In the genomic region with DNA sequence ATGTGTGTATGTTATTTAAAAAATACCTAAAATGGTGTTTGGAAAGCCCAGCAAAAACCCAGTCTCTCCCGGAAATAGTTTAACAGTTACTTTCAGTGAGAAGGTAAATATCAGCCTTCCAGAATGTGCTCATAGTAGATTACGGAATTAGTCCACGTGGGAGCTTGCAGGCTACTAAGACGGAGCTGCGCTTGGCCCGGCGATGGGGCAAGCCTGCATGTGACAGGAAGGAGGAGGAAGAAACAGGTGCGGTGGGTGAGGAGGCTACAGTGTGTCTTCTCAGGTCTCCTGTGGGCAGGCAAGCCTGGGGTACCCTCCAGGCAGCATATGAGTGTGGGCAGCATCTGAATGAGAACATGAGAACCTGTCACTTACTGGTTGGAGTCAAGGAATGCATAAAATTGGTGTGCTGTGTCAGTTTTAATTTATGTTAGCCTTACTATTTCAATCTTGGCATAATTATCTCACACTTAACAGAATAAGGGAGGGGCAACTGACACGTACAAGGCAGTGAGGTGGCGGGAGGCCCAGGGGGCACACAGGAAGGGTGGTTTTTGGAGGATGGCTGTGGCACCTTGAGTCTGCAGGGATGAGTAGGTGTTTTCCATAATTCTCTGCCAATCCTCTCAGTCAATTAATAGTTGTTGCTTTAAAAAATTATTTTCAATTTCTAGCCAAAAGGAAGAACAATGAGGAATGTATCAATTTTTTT, we compare ENCODE assay signal across 12 cellular contexts. TPM values are rescaled to one million over a fixed set of nuclear protein-coding genes. Genes with fewer than 3 reads are reported as not detected.
DNase-seq lines count a peak whose midpoint lies in the region; ATAC-seq lines count a peak whose summit lies in the region.
"Had no signal": no experiment of that assay in that cellular context is flagged by ENCODE, and none has a peak within 500 bp of the region (broad histone marks: within the 10 kb centered on the region; RNA-seq: fewer than 3 reads in every experiment).

No MANE protein-coding gene starts in this region.

- ATAC-seq in stimulated activated naive CD8-positive, alpha-beta T cell treated with anti-CD3 and anti-CD28 coated beads, Interleukin-15, amount 100 ng/mL, for 72 hours = peak; percentile 73
- ATAC-seq: stimulated activated memory B cell treated with anti-CD40 and anti-IgM and Interleukin-4, amounts not matched to agents 10 μg/mL and 1 μg/mL and 100 μg/mL, for 72 hours had no signal

- no peaks in the 10 kb centered on the region for H3K36me3 Mint-ChIP-seq in activated naive CD4-positive, alpha-beta T cell treated with anti-CD3 and anti-CD28 coated beads, Interleukin-2, amount 10 ng/mL, durations not matched to agents 7 days and 5 days
- H3K36me3 Mint-ChIP-seq in activated T-helper 1 cell treated with anti-CD3 and anti-CD28 coated beads, Interleukin-12 subunit alpha, Interleukin-12 subunit beta, Interleukin-2, Interleukin-4 antibody, amounts not matched to agents 30 ng/mL and 10 ng/mL and 1 ng/mL, durations not matched to agents 14 hours and 24 hours and 36 hours (ENCODE audit: low read depth) = no peaks in the 10 kb centered on the region
- H3K36me3 Mint-ChIP-seq: stimulated activated memory B cell treated with anti-CD40 and anti-IgM and Interleukin-4, amounts not matched to agents 10 μg/mL and 1 μg/mL and 100 μg/mL, for 72 hours had no signal

- intact Hi-C loops in activated T-helper 1 cell treated with anti-CD3 and anti-CD28 coated beads, Interleukin-12 subunit alpha, Interleukin-12 subunit beta, Interleukin-2, Interleukin-4 antibody, amounts not matched to agents 30 ng/mL and 10 ng/mL and 1 ng/mL, durations not matched to agents 14 hours and 24 hours and 36 hours (cut with micrococcal nuclease) = no loop called here

- peaks cover 16% of the 10 kb centered on the region for H3K4me1 Mint-ChIP-seq in activated naive CD4-positive, alpha-beta T cell treated with anti-CD3 and anti-CD28 coated beads, Interleukin-2, amount 10 ng/mL, durations not matched to agents 7 days and 5 days
- H3K4me1 Mint-ChIP-seq in activated T-helper 1 cell treated with anti-CD3 and anti-CD28 coated beads, Interleukin-12 subunit alpha, Interleukin-12 subunit beta, Interleukin-2, Interleukin-4 antibody, amounts not matched to agents 30 ng/mL and 10 ng/mL and 1 ng/mL, durations not matched to agents 14 hours and 24 hours and 36 hours (ENCODE audit: low read depth) = peaks cover 10% of the 10 kb centered on the region
- peaks cover 16% of the 10 kb centered on the region for H3K4me1 Mint-ChIP-seq in stimulated activated naive CD8-positive, alpha-beta T cell treated with anti-CD3 and anti-CD28 coated beads, Interleukin-15, amount 100 ng/mL, for 72 hours
- H3K4me1 Mint-ChIP-seq: stimulated activated memory B cell treated with anti-CD40 and anti-IgM and Interleukin-4, amounts not matched to agents 10 μg/mL and 1 μg/mL and 100 μg/mL, for 72 hours had no signal

- no peak overlapping the region for H3K27ac Mint-ChIP-seq in activated naive CD4-positive, alpha-beta T cell treated with anti-CD3 and anti-CD28 coated beads, Interleukin-2, amount 10 ng/mL, durations not matched to agents 7 days and 5 days
- H3K27ac Mint-ChIP-seq in activated T-helper 1 cell treated with anti-CD3 and anti-CD28 coated beads, Interleukin-12 subunit alpha, Interleukin-12 subunit beta, Interleukin-2, Interleukin-4 antibody, amounts not matched to agents 30 ng/mL and 10 ng/mL and 1 ng/mL, durations not matched to agents 14 hours and 24 hours and 36 hours = peak overlapping the region; percentile 24
- peak overlapping the region; percentile 14 to 29 for H3K27ac Mint-ChIP-seq in stimulated activated naive CD8-positive, alpha-beta T cell treated with anti-CD3 and anti-CD28 coated beads, Interleukin-15, amount 100 ng/mL, for 72 hours
- H3K27ac Mint-ChIP-seq: stimulated activated memory B cell treated with anti-CD40 and anti-IgM and Interleukin-4, amounts not matched to agents 10 μg/mL and 1 μg/mL and 100 μg/mL, for 72 hours had no signal

- DNase-seq in activated naive CD4-positive, alpha-beta T cell treated with anti-CD3 and anti-CD28 coated beads, Interleukin-2, amount 50 U/mL, for 16 hours = peak; percentile 14
- no peak for DNase-seq in activated naive CD4-positive, alpha-beta T cell treated with anti-CD3 and anti-CD28 coated beads, Interleukin-2, amount 10 ng/mL, durations not matched to agents 7 days and 5 days
- DNase-seq in activated T-helper 1 cell treated with anti-CD3 and anti-CD28 coated beads, Interleukin-12 subunit alpha, Interleukin-12 subunit beta, Interleukin-2, Interleukin-4 antibody, amounts not matched to agents 30 ng/mL and 10 ng/mL and 1 ng/mL, durations not matched to agents 14 hours and 24 hours and 36 hours (ENCODE audit: low spot score) = no peak
- DNase-seq in left kidney (ENCODE audit: low read depth, low spot score) (peak; percentile 38), NK-92 (lab: John Stamatoyannopoulos, UW; ENCODE audit: unreplicated experiment) (no peak), CD1c-positive myeloid dendritic cell (ENCODE audit: extremely low spot score) (no peak), islet precursor cell (no peak)
- DNase-seq in stimulated activated naive CD8-positive, alpha-beta T cell treated with anti-CD3 and anti-CD28 coated beads, Interleukin-15, amount 100 ng/mL, for 72 hours = peak; percentile 3 to 12
- DNase-seq: brain microvascular endothelial cell, EL had no signal

- peaks cover 11% of the 10 kb centered on the region for H3K27me3 Mint-ChIP-seq in activated naive CD4-positive, alpha-beta T cell treated with anti-CD3 and anti-CD28 coated beads, Interleukin-2, amount 10 ng/mL, durations not matched to agents 7 days and 5 days
- peaks cover 10% of the 10 kb centered on the region for H3K27me3 Mint-ChIP-seq in activated T-helper 1 cell treated with anti-CD3 and anti-CD28 coated beads, Interleukin-12 subunit alpha, Interleukin-12 subunit beta, Interleukin-2, Interleukin-4 antibody, amounts not matched to agents 30 ng/mL and 10 ng/mL and 1 ng/mL, durations not matched to agents 14 hours and 24 hours and 36 hours (ENCODE audit: insufficient read depth)
- no peaks in the 10 kb centered on the region for H3K27me3 Mint-ChIP-seq in stimulated activated naive CD8-positive, alpha-beta T cell treated with anti-CD3 and anti-CD28 coated beads, Interleukin-15, amount 100 ng/mL, for 72 hours

- no peaks in the 10 kb centered on the region for H3K9me3 Mint-ChIP-seq in activated naive CD4-positive, alpha-beta T cell treated with anti-CD3 and anti-CD28 coated beads, Interleukin-2, amount 10 ng/mL, durations not matched to agents 7 days and 5 days
- H3K9me3 Mint-ChIP-seq in activated T-helper 1 cell treated with anti-CD3 and anti-CD28 coated beads, Interleukin-12 subunit alpha, Interleukin-12 subunit beta, Interleukin-2, Interleukin-4 antibody, amounts not matched to agents 30 ng/mL and 10 ng/mL and 1 ng/mL, durations not matched to agents 14 hours and 24 hours and 36 hours = no peaks in the 10 kb centered on the region
- peaks cover 0 to 8% of the 10 kb centered on the region in 2 donors for H3K9me3 Mint-ChIP-seq in stimulated activated naive CD8-positive, alpha-beta T cell treated with anti-CD3 and anti-CD28 coated beads, Interleukin-15, amount 100 ng/mL, for 72 hours
- H3K9me3 Mint-ChIP-seq: stimulated activated memory B cell treated with anti-CD40 and anti-IgM and Interleukin-4, amounts not matched to agents 10 μg/mL and 1 μg/mL and 100 μg/mL, for 72 hours had no signal

- H3K4me3 Mint-ChIP-seq in activated naive CD4-positive, alpha-beta T cell treated with anti-CD3 and anti-CD28 coated beads, Interleukin-2, amount 10 ng/mL, durations not matched to agents 7 days and 5 days = no peak overlapping the region
- no peak overlapping the region for H3K4me3 Mint-ChIP-seq in activated T-helper 1 cell treated with anti-CD3 and anti-CD28 coated beads, Interleukin-12 subunit alpha, Interleukin-12 subunit beta, Interleukin-2, Interleukin-4 antibody, amounts not matched to agents 30 ng/mL and 10 ng/mL and 1 ng/mL, durations not matched to agents 14 hours and 24 hours and 36 hours
- H3K4me3 Mint-ChIP-seq in stimulated activated naive CD8-positive, alpha-beta T cell treated with anti-CD3 and anti-CD28 coated beads, Interleukin-15, amount 100 ng/mL, for 72 hours = peak overlapping the region; percentile 8 to 11
- H3K4me3 Mint-ChIP-seq: stimulated activated memory B cell treated with anti-CD40 and anti-IgM and Interleukin-4, amounts not matched to agents 10 μg/mL and 1 μg/mL and 100 μg/mL, for 72 hours had no signal

- CTCF ChIA-PET in activated naive CD4-positive, alpha-beta T cell treated with anti-CD3 and anti-CD28 coated beads, Interleukin-2, amount 10 ng/mL, durations not matched to agents 7 days and 5 days (lab: Charles Lee) = no interaction called here

RNA-seq across cellular contexts. Expression of a gene that starts 35.7 kb away (rescaled TPM):
- not detected in 2 replicates for total RNA-seq in activated T-helper 1 cell treated with anti-CD3 and anti-CD28 coated beads, Interleukin-12 subunit alpha, Interleukin-12 subunit beta, Interleukin-2, Interleukin-4 antibody, amounts not matched to agents 30 ng/mL and 10 ng/mL and 1 ng/mL, durations not matched to agents 14 hours and 24 hours and 36 hours
- total RNA-seq: lung microvascular endothelial cell had no signal

Comparison
In these comparisons a context has a peak if more than half of its experiments do, and no peak if none do; other contexts are left out.
1. DNase-seq: peak in activated naive CD4-positive, alpha-beta T cell treated with anti-CD3 and anti-CD28 coated beads, Interleukin-2, amount 50 U/mL, for 16 hours (single experiment), left kidney (single experiment) and stimulated activated naive CD8-positive, alpha-beta T cell treated with anti-CD3 and anti-CD28 coated beads, Interleukin-15, amount 100 ng/mL, for 72 hours (2 of 2); none in activated naive CD4-positive, alpha-beta T cell treated with anti-CD3 and anti-CD28 coated beads, Interleukin-2, amount 10 ng/mL, durations not matched to agents 7 days and 5 days (single experiment), activated T-helper 1 cell treated with anti-CD3 and anti-CD28 coated beads, Interleukin-12 subunit alpha, Interleukin-12 subunit beta, Interleukin-2, Interleukin-4 antibody, amounts not matched to agents 30 ng/mL and 10 ng/mL and 1 ng/mL, durations not matched to agents 14 hours and 24 hours and 36 hours (single experiment), NK-92 (single experiment), CD1c-positive myeloid dendritic cell (single experiment) and islet precursor cell (single experiment).
2. H3K4me3 Mint-ChIP-seq: peak in stimulated activated naive CD8-positive, alpha-beta T cell treated with anti-CD3 and anti-CD28 coated beads, Interleukin-15, amount 100 ng/mL, for 72 hours (2 of 2); none in activated naive CD4-positive, alpha-beta T cell treated with anti-CD3 and anti-CD28 coated beads, Interleukin-2, amount 10 ng/mL, durations not matched to agents 7 days and 5 days (single experiment) and activated T-helper 1 cell treated with anti-CD3 and anti-CD28 coated beads, Interleukin-12 subunit alpha, Interleukin-12 subunit beta, Interleukin-2, Interleukin-4 antibody, amounts not matched to agents 30 ng/mL and 10 ng/mL and 1 ng/mL, durations not matched to agents 14 hours and 24 hours and 36 hours (single experiment).